Comparison of ENCODE assay signal across 10 cellular contexts in the genomic region with DNA sequence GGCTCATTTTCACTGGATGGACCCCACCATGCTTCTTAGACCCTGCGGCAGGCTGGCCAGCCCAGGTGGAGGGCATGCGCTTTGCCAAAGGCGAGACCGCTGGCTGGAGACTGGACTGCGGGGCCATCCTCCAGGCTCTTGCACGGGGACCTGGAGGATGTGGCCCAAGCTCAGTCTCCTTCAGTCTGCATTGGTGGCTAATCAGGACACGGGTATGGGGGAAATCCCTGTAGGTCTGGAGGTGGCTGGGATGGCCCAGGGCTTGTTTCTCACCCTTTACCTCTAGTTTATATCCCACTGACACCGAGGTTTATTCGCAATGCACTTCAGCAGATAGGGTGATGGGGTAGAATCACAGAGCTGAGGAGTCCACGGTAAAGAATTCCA. TPM values are rescaled to one million over a fixed set of nuclear protein-coding genes. Genes with fewer than 3 reads are reported as not detected.
DNase-seq lines count a peak whose midpoint lies in the region; ATAC-seq and TF ChIP-seq lines count a peak whose summit lies in the region.
"Had no signal": no experiment of that assay in that cellular context is flagged by ENCODE, and none has a peak within 500 bp of the region (broad histone marks: within the 10 kb centered on the region; RNA-seq: fewer than 3 reads in every experiment).

No MANE protein-coding gene starts in this region.

- H3K36me3 ChIP-seq in DND-41 (ENCODE audit: insufficient read depth, low read length) (peaks cover 23% of the 10 kb centered on the region), fibroblast of lung (ENCODE audit: control insufficient read depth, insufficient read depth, low read length) (no peaks in the 10 kb centered on the region)

- H3K27me3 Mint-ChIP-seq in activated CD4-positive, alpha-beta memory T cell treated with anti-CD3 and anti-CD28 coated beads for 36 hours, result no peaks in the 10 kb centered on the region

- H3K27me3 ChIP-seq in DND-41 (ENCODE audit: insufficient read depth, low read length, poor library complexity), result no peaks in the 10 kb centered on the region
- H3K27me3 ChIP-seq in fibroblast of lung (ENCODE audit: control insufficient read depth, insufficient read depth, low read length), result no peaks in the 10 kb centered on the region

- H3K4me2 ChIP-seq in DND-41 (ENCODE audit: insufficient read depth, low read length) (peak overlapping the region; percentile 46; the same call in 1 of the 2 replicates), fibroblast of lung (ENCODE audit: extremely low read depth, insufficient read depth, low read length) (peak overlapping the region; percentile 57)

- CTCF ChIA-PET in activated CD4-positive, alpha-beta memory T cell treated with anti-CD3 and anti-CD28 coated beads for 36 hours (lab: Charles Lee), result interaction anchor here (1.6 to 1.8 kb wide), 2 partner anchors 18 to 51 kb away, joined by 4 to 8 read pairs; no protein-coding TSS in a partner anchor

- 0 out of 4 replicates have a peak overlapping the region, but pooled peaks of 1 of the 2 experiments have one; percentile 21 for H3K4me3 ChIP-seq in DND-41 (ENCODE audit: low read depth in 1 of 2, low read length in 2 of 2)
- no peak overlapping the region for H3K4me3 ChIP-seq in fibroblast of lung (replicated peaks in 1 of 4; ENCODE audit: control extremely low read depth in 1 of 4, insufficient read depth in 1 of 4, low read depth in 3 of 4, low read length in 4 of 4)
- H3K4me3 ChIP-seq in skin epidermis, result no peak overlapping the region

- H3K9ac ChIP-seq in DND-41 (ENCODE audit: low read depth, low read length) (peak overlapping the region; percentile 33), fibroblast of lung (ENCODE audit: insufficient read depth, low read length) (no peak overlapping the region)

- no peak; the same call in 2 of the 3 replicates for ATAC-seq in DND-41 (ENCODE audit: insufficient read depth, low read depth)
- ATAC-seq in GM18520 (IDR thresholded peaks at IDR 0.05; ENCODE audit: unreplicated experiment), result no peak

- peaks cover 24% of the 10 kb centered on the region; the same call in 1 of the 2 replicates for H4K20me1 ChIP-seq in DND-41 (ENCODE audit: insufficient read depth, low read length)
- no peaks in the 10 kb centered on the region for H4K20me1 ChIP-seq in fibroblast of lung (ENCODE audit: control insufficient read depth, extremely low read depth, insufficient read depth, low read length)

- H3K9me3 Mint-ChIP-seq in activated CD4-positive, alpha-beta memory T cell treated with anti-CD3 and anti-CD28 coated beads for 36 hours, result peaks cover 33% of the 10 kb centered on the region

- peak overlapping the region; percentile 70 for H3K27ac Mint-ChIP-seq in activated CD4-positive, alpha-beta memory T cell treated with anti-CD3 and anti-CD28 coated beads for 36 hours

- TF ChIP-seq CTCF in DND-41 (IDR thresholded peaks at IDR 0.05; ENCODE audit: borderline replicate concordance, extremely low read depth, low read length, poor library complexity, severe bottlenecking), result no peak
- TF ChIP-seq CTCF in fibroblast of lung (conservative IDR thresholded peaks at IDR 0.05 in 1 of 2, IDR thresholded peaks at IDR 0.05 in 1 of 2; ENCODE audit: low read depth in 1 of 2, low read length in 2 of 2), result no peak

- peak overlapping the region; percentile 72 for H3K27ac ChIP-seq in DND-41 (ENCODE audit: low read length)
- peak overlapping the region; percentile 45 for H3K27ac ChIP-seq in fibroblast of lung (ENCODE audit: insufficient read depth, low read length)
- peak overlapping the region in 19 of 21 experiments; percentile 23 to 86 (median 71) for H3K27ac ChIP-seq in skin epidermis

- POLR2A ChIA-PET in activated CD4-positive, alpha-beta memory T cell treated with anti-CD3 and anti-CD28 coated beads for 36 hours (lab: Charles Lee), result no interaction called here

- H3K4me3 Mint-ChIP-seq in activated CD4-positive, alpha-beta memory T cell treated with anti-CD3 and anti-CD28 coated beads for 36 hours, result no peak overlapping the region

- H3K4me1 ChIP-seq in DND-41 (ENCODE audit: insufficient read depth, low read length) (peaks cover 71% of the 10 kb centered on the region), fibroblast of lung (ENCODE audit: control insufficient read depth, extremely low read depth, insufficient read depth, low read length) (peaks cover 10% of the 10 kb centered on the region)

- H3K36me3 Mint-ChIP-seq in activated CD4-positive, alpha-beta memory T cell treated with anti-CD3 and anti-CD28 coated beads for 36 hours, result peaks cover 35% of the 10 kb centered on the region

- intact Hi-C loops in activated CD4-positive, alpha-beta memory T cell treated with anti-CD3 and anti-CD28 coated beads for 36 hours (cut with micrococcal nuclease), result no loop called here

- H3K79me2 ChIP-seq in DND-41 (ENCODE audit: insufficient read depth, low read length), result peaks cover 99% of the 10 kb centered on the region
- peaks cover 4% of the 10 kb centered on the region for H3K79me2 ChIP-seq in fibroblast of lung (ENCODE audit: control insufficient read depth, insufficient read depth, low read length)

- no peak overlapping the region for H2AFZ ChIP-seq in DND-41 (ENCODE audit: low read depth, low read length)
- no peak overlapping the region for H2AFZ ChIP-seq in fibroblast of lung (ENCODE audit: low read length)

- peaks cover 77% of the 10 kb centered on the region for H3K4me1 Mint-ChIP-seq in activated CD4-positive, alpha-beta memory T cell treated with anti-CD3 and anti-CD28 coated beads for 36 hours (ENCODE audit: low read depth)

- H3K9me3 ChIP-seq in DND-41 (ENCODE audit: insufficient read depth, low read length, severe bottlenecking), result peaks cover 17% of the 10 kb centered on the region
- no peaks in the 10 kb centered on the region for H3K9me3 ChIP-seq in fibroblast of lung (ENCODE audit: control insufficient read depth, insufficient read depth, low read depth, low read length)

- no peak for DNase-seq in DND-41
- DNase-seq in activated CD4-positive, alpha-beta memory T cell treated with anti-CD3 and anti-CD28 coated beads for 36 hours, result no peak
- DNase-seq in fibroblast of lung (ENCODE audit: low read depth in 2 of 2), result no peak
- no peak for DNase-seq in DMS 273 treated with DMSO at 0.1 percent for 48 hours (lab: John Stamatoyannopoulos, UW)
- DNase-seq in ecto neural progenitor cell (ENCODE audit: low spot score), result no peak
- DNase-seq in NCI-H524 treated with DMSO at 0.1 percent for 48 hours (lab: John Stamatoyannopoulos, UW), result no peak
- DNase-seq: NCI-H2107, SHP77 treated with DMSO at 0.1 percent for 48 hours had no signal

RNA-seq across cellular contexts. Expression of a gene that starts 45.0 kb away (rescaled TPM):
- 10 to 100 TPM; 60.4 to 69.0 TPM for total RNA-seq in activated CD4-positive, alpha-beta memory T cell treated with anti-CD3 and anti-CD28 coated beads for 36 hours
- 33.4 and 66.6 TPM in 2 replicates for total RNA-seq in fibroblast of lung
- polyA plus RNA-seq in fibroblast of lung, result 15.7 and 42.7 TPM in 2 replicates
- 21.1 and 61.8 TPM in 2 replicates for polyA plus RNA-seq in fibroblast of lung (2012)
- 157 and 274 TPM in 2 replicates for polyA minus RNA-seq in fibroblast of lung (ENCODE audit: low replicate concordance)
